2 cellular contexts compared by ENCODE assay signal in genomic region chr19:4689403-4689802, GRCh38.
TF ChIP-seq lines count a peak whose summit lies in the region.

No MANE protein-coding gene starts in this region.

TF ChIP-seq in HEK293, 187 proteins besides CTCF, POLR2A, EP300 and RAD21:
- TF ChIP-seq BCL6B (tag by site-specific recombination; IDR thresholded peaks at IDR 0.05): no peak
- TF ChIP-seq ZNF585B (tag by site-specific recombination; IDR thresholded peaks at IDR 0.05): no peak
- TF ChIP-seq ZNF843 (tag by site-specific recombination; IDR thresholded peaks at IDR 0.05): no peak
- peak; percentile 70 for TF ChIP-seq KLF1 (tag by site-specific recombination; IDR thresholded peaks at IDR 0.05)

TF ChIP-seq in IMR-90, 13 proteins besides CTCF, POLR2A, EP300 and RAD21:
- TF ChIP-seq CHD1 (IDR thresholded peaks at IDR 0.05; ENCODE audit: low read depth, low read length): no peak
- no peak for TF ChIP-seq MXI1 (IDR thresholded peaks at IDR 0.05; ENCODE audit: borderline replicate concordance, low read depth, low read length)
- no peak for TF ChIP-seq RCOR1 (IDR thresholded peaks at IDR 0.05; ENCODE audit: insufficient replicate concordance, low read length)
- no peak for TF ChIP-seq SMC3 (IDR thresholded peaks at IDR 0.05; ENCODE audit: low read depth, low read length)
- TF ChIP-seq MAFK (IDR thresholded peaks at IDR 0.05; ENCODE audit: low read depth, low read length): no peak
- TF ChIP-seq ELK1 (IDR thresholded peaks at IDR 0.05; ENCODE audit: borderline replicate concordance, low read depth, low read length): no peak
- no peak for TF ChIP-seq CEBPB (IDR thresholded peaks at IDR 0.05; ENCODE audit: low read depth, low read length)
- no peak for TF ChIP-seq BHLHE40 (IDR thresholded peaks at IDR 0.05; ENCODE audit: low read depth, low read length)
